ENCODE assay signal across 8 cellular contexts in genomic region chr2:8680931-8681760, GRCh38. TPM values are rescaled to one million over a fixed set of nuclear protein-coding genes. Genes with fewer than 3 reads are reported as not detected.
DNase-seq lines count a peak whose midpoint lies in the region; ATAC-seq and TF ChIP-seq lines count a peak whose summit lies in the region.

No MANE protein-coding gene starts in this region.

- peak overlapping the region; percentile 92 to 97 (median 96) for H3K27ac Mint-ChIP-seq in CD8-positive, alpha-beta memory T cell
- H3K27ac Mint-ChIP-seq in nephron, result peak overlapping the region; percentile 98 to 99 (median 99)

- intact Hi-C loops in PC-9 (cut with micrococcal nuclease; ENCODE audit: unreplicated experiment), result loop anchor here (10.0 kb wide), 1 partner anchor 454 kb away; no protein-coding TSS in a partner anchor

- H2AFZ ChIP-seq in PC-9, result peak overlapping the region; percentile 68

- H3K4me1 ChIP-seq in CD8-positive, alpha-beta memory T cell (ENCODE audit: insufficient read depth, low read length), result peaks cover 39% of the 10 kb centered on the region
- H3K4me1 ChIP-seq in PC-9 (replicated peaks; ENCODE audit: insufficient read depth), result no peaks in the 10 kb centered on the region; the same call in 1 of the 2 replicates

- no peak for TF ChIP-seq RAD21 in Ishikawa (IDR thresholded peaks at IDR 0.05; ENCODE audit: low read depth)

- H3K9me2 ChIP-seq in PC-9 (ENCODE audit: insufficient read depth), result no peaks in the 10 kb centered on the region

- H3K79me2 ChIP-seq in PC-9 (ENCODE audit: low read depth), result no peaks in the 10 kb centered on the region

- CTCF ChIA-PET in CD8-positive, alpha-beta memory T cell (lab: Charles Lee), result interaction anchor here (0.8 to 4.9 kb wide), 14 partner anchors 10 to 1584 kb away, joined by 3 to 31 read pairs (median 3); no protein-coding TSS in a partner anchor
- CTCF ChIA-PET in PC-9 (lab: Charles Lee), result interaction anchor here (0.6 kb wide), 1 partner anchor 430 kb away, joined by 3 read pairs; no protein-coding TSS in a partner anchor

- peaks cover 42 to 48% (median 48%) of the 10 kb centered on the region in 3 donors for H3K4me1 Mint-ChIP-seq in CD8-positive, alpha-beta memory T cell
- peaks cover 36% of the 10 kb centered on the region for H3K4me1 Mint-ChIP-seq in nephron

- peak overlapping the region; percentile 70 for H3K4me3 ChIP-seq in CD8-positive, alpha-beta memory T cell (ENCODE audit: low read length)
- peak overlapping the region; percentile 59 for H3K4me3 ChIP-seq in PC-9

- H3K9me3 Mint-ChIP-seq in CD8-positive, alpha-beta memory T cell, result peaks cover 0 to under 1% (median 0%) of the 10 kb centered on the region in 5 donors
- no peaks in the 10 kb centered on the region for H3K9me3 Mint-ChIP-seq in nephron

- peak; percentile 54 to 82 (median 71) for DNase-seq in CD8-positive, alpha-beta memory T cell
- DNase-seq in PC-9, result peak in 1 of 2 experiments; percentile 20
- peak; percentile 87 to 89 for DNase-seq in activated T-cell treated with anti-CD3 and anti-CD28 coated beads, Interleukin-2, amount 50 U/mL, for 48 hours
- peak; percentile 80 for DNase-seq in fibroblast of gingiva (ENCODE audit: low read depth)
- peak; percentile 65 for DNase-seq in stromal cell of bone marrow (ENCODE audit: low read depth)

- H3K9me3 ChIP-seq in CD8-positive, alpha-beta memory T cell (ENCODE audit: low read length), result no peaks in the 10 kb centered on the region
- H3K9me3 ChIP-seq in PC-9 (ENCODE audit: insufficient read depth, low read depth), result 0 out of 2 replicates have a peak, but pooled peaks cover 6% of the 10 kb centered on the region

- no peak for TF ChIP-seq EP300 in Ishikawa (IDR thresholded peaks at IDR 0.05; ENCODE audit: borderline replicate concordance)

- H4K20me1 ChIP-seq in PC-9 (ENCODE audit: insufficient read depth), result no peaks in the 10 kb centered on the region

- H3K27me3 ChIP-seq in CD8-positive, alpha-beta memory T cell (ENCODE audit: insufficient read depth, low read length, poor library complexity, severe bottlenecking), result peaks cover 12% of the 10 kb centered on the region
- peaks cover 65% of the 10 kb centered on the region for H3K27me3 ChIP-seq in PC-9 (ENCODE audit: insufficient read depth, low read depth)

- TF ChIP-seq CTCF in PC-9 (conservative IDR thresholded peaks at IDR 0.05) (no peak), nephron (IDR thresholded peaks at IDR 0.05; ENCODE audit: unreplicated experiment in 3 of 3) (no peak)

- no peaks in the 10 kb centered on the region for H3K36me3 ChIP-seq in CD8-positive, alpha-beta memory T cell (ENCODE audit: insufficient read depth, low read length)
- no peaks in the 10 kb centered on the region for H3K36me3 ChIP-seq in PC-9 (ENCODE audit: low read depth)

- POLR2A ChIA-PET in CD8-positive, alpha-beta memory T cell (lab: Charles Lee), result interaction anchor here (0.6 to 3.3 kb wide), 27 partner anchors 97 to 1767 kb away, joined by 3 to 83 read pairs (median 5); partner anchors contain the start of gene ODC1
- POLR2A ChIA-PET in PC-9 (lab: Charles Lee; ENCODE audit: unreplicated experiment), result interaction anchor here (0.6 to 0.7 kb wide), 3 partner anchors 97 to 1254 kb away, joined by 3 to 7 read pairs (median 5); no protein-coding TSS in a partner anchor

- H3K27ac ChIP-seq in CD8-positive, alpha-beta memory T cell (ENCODE audit: low read depth, low read length), result peak overlapping the region; percentile 82
- no peak overlapping the region for H3K27ac ChIP-seq in PC-9

- H3K36me3 Mint-ChIP-seq in CD8-positive, alpha-beta memory T cell, result peaks cover 0 to 25% (median 10%) of the 10 kb centered on the region in 3 donors
- H3K36me3 Mint-ChIP-seq in nephron (ENCODE audit: low read depth), result peaks cover 24% of the 10 kb centered on the region

- H3K4me3 Mint-ChIP-seq in CD8-positive, alpha-beta memory T cell, result peak overlapping the region; percentile 88 to 100 (median 98)
- H3K4me3 Mint-ChIP-seq in nephron, result peak overlapping the region; percentile 82 to 89 (median 85)

- peak overlapping the region; percentile 94 for H3K4me2 ChIP-seq in PC-9

- H3F3A ChIP-seq in PC-9 (ENCODE audit: insufficient read depth, low read depth), result 0 out of 2 replicates have a peak, but pooled peaks cover 3% of the 10 kb centered on the region

- ATAC-seq in HG03280 (IDR thresholded peaks at IDR 0.05; ENCODE audit: unreplicated experiment), result no peak

- H3K27me3 Mint-ChIP-seq in CD8-positive, alpha-beta memory T cell, result peaks cover 11 to 14% of the 10 kb centered on the region in 2 donors
- H3K27me3 Mint-ChIP-seq in nephron (ENCODE audit: low read depth), result no peaks in the 10 kb centered on the region

- no TSS peak for BruUV-seq in PC-9 (replicated peaks; lab: Mats Ljungman, UMichigan)

TF ChIP-seq in Ishikawa, 13 proteins besides CTCF, POLR2A, EP300 and RAD21:
- TF ChIP-seq, protein P1, sequence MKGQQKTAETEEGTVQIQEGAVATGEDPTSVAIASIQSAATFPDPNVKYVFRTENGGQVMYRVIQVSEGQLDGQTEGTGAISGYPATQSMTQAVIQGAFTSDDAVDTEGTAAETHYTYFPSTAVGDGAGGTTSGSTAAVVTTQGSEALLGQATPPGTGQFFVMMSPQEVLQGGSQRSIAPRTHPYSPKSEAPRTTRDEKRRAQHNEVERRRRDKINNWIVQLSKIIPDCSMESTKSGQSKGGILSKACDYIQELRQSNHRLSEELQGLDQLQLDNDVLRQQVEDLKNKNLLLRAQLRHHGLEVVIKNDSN (IDR thresholded peaks at IDR 0.05), result no peak
- peak; percentile 42 for TF ChIP-seq MAX (IDR thresholded peaks at IDR 0.05)
- TF ChIP-seq TEAD4 (IDR thresholded peaks at IDR 0.05), result no peak
- no peak for TF ChIP-seq YY1 (IDR thresholded peaks at IDR 0.05; ENCODE audit: low read depth)
- no peak for TF ChIP-seq CREB1 (IDR thresholded peaks at IDR 0.05; ENCODE audit: low read depth)
- TF ChIP-seq ZBTB7A (IDR thresholded peaks at IDR 0.05; ENCODE audit: low read depth), result peak; percentile 69
- TF ChIP-seq, protein P2, sequence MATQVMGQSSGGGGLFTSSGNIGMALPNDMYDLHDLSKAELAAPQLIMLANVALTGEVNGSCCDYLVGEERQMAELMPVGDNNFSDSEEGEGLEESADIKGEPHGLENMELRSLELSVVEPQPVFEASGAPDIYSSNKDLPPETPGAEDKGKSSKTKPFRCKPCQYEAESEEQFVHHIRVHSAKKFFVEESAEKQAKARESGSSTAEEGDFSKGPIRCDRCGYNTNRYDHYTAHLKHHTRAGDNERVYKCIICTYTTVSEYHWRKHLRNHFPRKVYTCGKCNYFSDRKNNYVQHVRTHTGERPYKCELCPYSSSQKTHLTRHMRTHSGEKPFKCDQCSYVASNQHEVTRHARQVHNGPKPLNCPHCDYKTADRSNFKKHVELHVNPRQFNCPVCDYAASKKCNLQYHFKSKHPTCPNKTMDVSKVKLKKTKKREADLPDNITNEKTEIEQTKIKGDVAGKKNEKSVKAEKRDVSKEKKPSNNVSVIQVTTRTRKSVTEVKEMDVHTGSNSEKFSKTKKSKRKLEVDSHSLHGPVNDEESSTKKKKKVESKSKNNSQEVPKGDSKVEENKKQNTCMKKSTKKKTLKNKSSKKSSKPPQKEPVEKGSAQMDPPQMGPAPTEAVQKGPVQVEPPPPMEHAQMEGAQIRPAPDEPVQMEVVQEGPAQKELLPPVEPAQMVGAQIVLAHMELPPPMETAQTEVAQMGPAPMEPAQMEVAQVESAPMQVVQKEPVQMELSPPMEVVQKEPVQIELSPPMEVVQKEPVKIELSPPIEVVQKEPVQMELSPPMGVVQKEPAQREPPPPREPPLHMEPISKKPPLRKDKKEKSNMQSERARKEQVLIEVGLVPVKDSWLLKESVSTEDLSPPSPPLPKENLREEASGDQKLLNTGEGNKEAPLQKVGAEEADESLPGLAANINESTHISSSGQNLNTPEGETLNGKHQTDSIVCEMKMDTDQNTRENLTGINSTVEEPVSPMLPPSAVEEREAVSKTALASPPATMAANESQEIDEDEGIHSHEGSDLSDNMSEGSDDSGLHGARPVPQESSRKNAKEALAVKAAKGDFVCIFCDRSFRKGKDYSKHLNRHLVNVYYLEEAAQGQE (IDR thresholded peaks at IDR 0.05; ENCODE audit: low read depth), result no peak
- TF ChIP-seq EGR1 (IDR thresholded peaks at IDR 0.05), result peak; percentile 80
TF ChIP-seq in Ishikawa: peak in this region for 3.

RNA-seq across cellular contexts. Expression of gene ID2, which starts 0.7 kb away (rescaled TPM):
- 100 to 1,000 TPM; 162 to 165 TPM for total RNA-seq in CD8-positive, alpha-beta memory T cell
- 378 TPM for polyA plus RNA-seq in CD8-positive, alpha-beta memory T cell
- total RNA-seq in PC-9 (2021), result 0.61 and 0.95 TPM in 2 replicates

Comparison
In these comparisons a context has a peak if more than half of its experiments do, and no peak if none do; other contexts are left out.
1. RNA of gene ID2, which starts 0.7 kb away (total RNA-seq): 162 to 165 TPM in CD8-positive, alpha-beta memory T cell; 0.61 to 0.95 TPM in PC-9; every median in the first group is over 10 times any median in the second.